In the genomic region with DNA sequence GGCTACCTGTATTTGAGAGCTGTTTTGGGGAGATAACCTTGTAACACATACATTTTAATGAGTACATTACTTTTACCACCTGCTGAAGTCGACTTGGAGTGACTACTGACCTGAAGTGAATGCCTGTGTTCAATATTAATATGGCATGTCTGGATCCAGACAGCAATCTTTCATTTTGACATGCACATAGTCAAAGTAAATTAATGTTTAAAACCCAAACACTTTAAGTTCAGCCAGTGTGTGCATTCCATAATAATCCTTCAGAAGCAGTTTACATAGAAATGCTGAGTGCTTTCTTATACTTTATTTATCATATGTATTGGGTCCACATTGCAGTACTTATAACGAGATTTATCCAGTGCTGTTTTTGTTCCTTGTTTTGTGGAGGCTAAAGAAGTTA, we compare ENCODE assay signal across 21 cellular contexts.
"Had no signal": no experiment of that assay in that cellular context is flagged by ENCODE, and none has a peak within 500 bp of the region (broad histone marks: within the 10 kb centered on the region; RNA-seq: fewer than 3 reads in every experiment).

No MANE protein-coding gene starts in this region.

- H3K4me3 Mint-ChIP-seq: activated CD4-positive, alpha-beta memory T cell treated with anti-CD3 and anti-CD28 coated beads for 36 hours; activated naive CD4-positive, alpha-beta T cell treated with anti-CD3 and anti-CD28 coated beads, Interleukin-2, amount 10 ng/mL, durations not matched to agents 7 days and 5 days; stimulated activated memory B cell treated with anti-CD40 and anti-IgM and Interleukin-4, amounts not matched to agents 10 μg/mL and 1 μg/mL and 100 μg/mL, for 72 hours; T-helper 17 cell; type B pancreatic cell had no signal

- H3K27me3 ChIP-seq: heart right ventricle, sigmoid colon, testis, vagina had no signal

- H3K36me3 ChIP-seq: vagina had no signal

- H3K27ac ChIP-seq: sigmoid colon, testis had no signal

- H3K27me3 Mint-ChIP-seq: activated CD4-positive, alpha-beta memory T cell treated with anti-CD3 and anti-CD28 coated beads for 36 hours; activated naive CD4-positive, alpha-beta T cell treated with anti-CD3 and anti-CD28 coated beads, Interleukin-2, amount 10 ng/mL, durations not matched to agents 7 days and 5 days; stimulated activated memory B cell treated with anti-CD40 and anti-IgM and Interleukin-4, amounts not matched to agents 10 μg/mL and 1 μg/mL and 100 μg/mL, for 72 hours; T-helper 17 cell; type B pancreatic cell had no signal

- ATAC-seq: left lobe of liver; stimulated activated memory B cell treated with anti-CD40 and anti-IgM and Interleukin-4, amounts not matched to agents 10 μg/mL and 1 μg/mL and 100 μg/mL, for 72 hours; T-helper 17 cell had no signal

- H3K9me3 ChIP-seq: heart right ventricle, sigmoid colon, testis, vagina had no signal

- H3K9me3 Mint-ChIP-seq: activated CD4-positive, alpha-beta memory T cell treated with anti-CD3 and anti-CD28 coated beads for 36 hours; activated naive CD4-positive, alpha-beta T cell treated with anti-CD3 and anti-CD28 coated beads, Interleukin-2, amount 10 ng/mL, durations not matched to agents 7 days and 5 days; stimulated activated memory B cell treated with anti-CD40 and anti-IgM and Interleukin-4, amounts not matched to agents 10 μg/mL and 1 μg/mL and 100 μg/mL, for 72 hours had no signal

- DNase-seq: activated CD4-positive, alpha-beta memory T cell treated with anti-CD3 and anti-CD28 coated beads for 36 hours; activated CD4-positive, alpha-beta T cell treated with anti-CD3 and anti-CD28 coated beads for 48 hours; activated CD4-positive, CD25-positive, alpha-beta regulatory T cell; activated effector memory CD4-positive, alpha-beta T cell treated with anti-CD3 and anti-CD28 coated beads, Interleukin-2, amount 50 U/mL, for 16 hours; activated naive CD4-positive, alpha-beta T cell treated with anti-CD3 and anti-CD28 coated beads, Interleukin-2, amount 10 ng/mL, durations not matched to agents 7 days and 5 days; activated T-cell treated with anti-CD3 and anti-CD28 coated beads for 4 hours; amygdala; cortex of kidney; kidney; nucleus accumbens; sigmoid colon; stimulated activated CD4-positive, alpha-beta T cell treated with anti-CD3 and anti-CD28 coated beads, Interleukin-15, amount 100 ng/mL, for 24 hours; T-helper 17 cell; testis had no signal

- H3K4me2 ChIP-seq: smooth muscle cell had no signal

- H3K4me1 ChIP-seq: testis had no signal

- H3K4me3 ChIP-seq: heart right ventricle, lung, sigmoid colon, smooth muscle cell, testis, vagina had no signal

- H3K27ac Mint-ChIP-seq: activated CD4-positive, alpha-beta memory T cell treated with anti-CD3 and anti-CD28 coated beads for 36 hours; activated naive CD4-positive, alpha-beta T cell treated with anti-CD3 and anti-CD28 coated beads, Interleukin-2, amount 10 ng/mL, durations not matched to agents 7 days and 5 days; stimulated activated memory B cell treated with anti-CD40 and anti-IgM and Interleukin-4, amounts not matched to agents 10 μg/mL and 1 μg/mL and 100 μg/mL, for 72 hours; T-helper 17 cell; type B pancreatic cell had no signal

- H3K4me1 Mint-ChIP-seq: stimulated activated memory B cell treated with anti-CD40 and anti-IgM and Interleukin-4, amounts not matched to agents 10 μg/mL and 1 μg/mL and 100 μg/mL, for 72 hours had no signal

- FAIRE-seq: kidney had no signal
